Comparison of ENCODE assay signal across 10 cellular contexts in the genomic region with DNA sequence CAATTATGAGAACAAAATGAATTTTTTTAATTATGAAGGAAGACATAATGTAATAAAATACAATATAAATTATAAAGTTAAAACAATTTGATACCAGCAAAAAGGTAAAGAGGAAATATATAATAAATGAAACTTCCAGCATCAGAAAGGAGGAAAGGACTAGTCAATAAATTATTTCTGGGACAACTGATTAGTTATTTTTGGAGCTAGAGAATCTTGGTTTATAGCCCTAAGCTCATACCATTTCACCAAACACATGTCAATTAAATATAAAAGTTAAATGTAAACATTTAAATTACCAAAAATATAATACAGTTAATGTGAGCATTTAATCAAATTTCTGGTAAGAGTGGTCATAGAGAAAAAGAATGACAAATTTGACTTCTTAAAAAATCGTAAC. TPM values are rescaled to one million over a fixed set of nuclear protein-coding genes. Genes with fewer than 3 reads are reported as not detected.
"Had no signal": no experiment of that assay in that cellular context is flagged by ENCODE, and none has a peak within 500 bp of the region (broad histone marks: within the 10 kb centered on the region; RNA-seq: fewer than 3 reads in every experiment).

No MANE protein-coding gene starts in this region.

- FAIRE-seq: H1, H54, HTR-8/SVneo, K562 had no signal

- DNase-seq: H9, HCEC 1CT, IMR-90, KG1 had no signal

- H3K4me3 ChIP-seq: GM23338, K562 had no signal

- ATAC-seq: GM23338, K562 had no signal

RNA-seq across cellular contexts. Expression of a gene that starts 12.1 kb away (rescaled TPM):
- total RNA-seq: HT-29 had no signal
